Comparison of ENCODE assay signal across 32 cellular contexts in genomic region chr1:182725264-182725965, GRCh38. TPM values are rescaled to one million over a fixed set of nuclear protein-coding genes. Genes with fewer than 3 reads are reported as not detected.
DNase-seq lines count a peak whose midpoint lies in the region; ATAC-seq, FAIRE-seq and TF ChIP-seq lines count a peak whose summit lies in the region.
"Had no signal": no experiment of that assay in that cellular context is flagged by ENCODE, and none has a peak within 500 bp of the region (broad histone marks: within the 10 kb centered on the region; RNA-seq: fewer than 3 reads in every experiment).

No MANE protein-coding gene starts in this region.

- peak overlapping the region; percentile 66 for H4K91ac ChIP-seq in IMR-90 (ENCODE audit: insufficient read depth, low read depth, low read length)
- H4K91ac ChIP-seq in H1 (replicated peaks; ENCODE audit: insufficient read length, low read length): no peak overlapping the region

- H3K4me2 ChIP-seq in BLaER1 treated with 17β-estradiol and CSF1 and Interleukin-3, amounts not matched to agents 10 nM and 100 nM: peak overlapping the region in 9 of 11 experiments; percentile 9 to 70 (median 55); a peak in 15 of 22 replicates
- H3K4me2 ChIP-seq in IMR-90 (ENCODE audit: low read depth, low read length) (peak overlapping the region; percentile 14; the same call in 1 of the 2 replicates), H1 (ENCODE audit: insufficient read depth in 1 of 2, low read depth in 2 of 2, low read length in 2 of 2) (no peak overlapping the region), neural progenitor cell (no peak overlapping the region)
- H3K4me2 ChIP-seq: hepatocyte had no signal

- H3K4me3 ChIP-seq in BLaER1 treated with 17β-estradiol and CSF1 and Interleukin-3, amounts not matched to agents 10 nM and 100 nM: no peak overlapping the region
- H3K4me3 ChIP-seq in IMR-90 (ENCODE audit: insufficient read depth, low read depth, low read length) (no peak overlapping the region), H1 (ENCODE audit: extremely low read depth in 1 of 4, insufficient read depth in 2 of 4, low read depth in 3 of 4, low read length in 4 of 4) (no peak overlapping the region), neural progenitor cell (no peak overlapping the region), BE2C (ENCODE audit: low read depth, low read length) (no peak overlapping the region)
- H3K4me3 ChIP-seq: colonic mucosa, GM12878, hepatocyte, lower lobe of right lung, thyroid gland had no signal

- H2BK20ac ChIP-seq in IMR-90 (ENCODE audit: low read depth, low read length) (no peak overlapping the region), H1 (ENCODE audit: low read length) (no peak overlapping the region)

- CTCF ChIA-PET in IMR-90 (lab: Yijun Ruan, JAX) (no interaction called here), H1 (lab: Charles Lee; ENCODE audit: partially characterized antibody) (no interaction called here)
- CTCF ChIA-PET in activated CD8-positive, alpha-beta T cell treated with anti-CD3 and anti-CD28 coated beads for 36 hours (lab: Charles Lee): no interaction called here

- FAIRE-seq in H1 (lab: Jason Lieb, UNC): no peak
- FAIRE-seq: GM12878, GM19239 had no signal

- H2BK12ac ChIP-seq in H1 (ENCODE audit: low read depth, low read length): no peak overlapping the region

- H3K18ac ChIP-seq in IMR-90 (ENCODE audit: low read depth, low read length) (no peak overlapping the region), H1 (ENCODE audit: extremely low read depth, low read length) (no peak overlapping the region)

- peak overlapping the region in 3 of 11 experiments; percentile 2 to 18 (median 13); a peak in 1 of 22 replicates for H3K27ac ChIP-seq in BLaER1 treated with 17β-estradiol and CSF1 and Interleukin-3, amounts not matched to agents 10 nM and 100 nM
- H3K27ac ChIP-seq in IMR-90 (ENCODE audit: insufficient read depth, low read length) (peak overlapping the region; percentile 33; the same call in 1 of the 2 replicates), H1 (ENCODE audit: low read depth, low read length) (no peak overlapping the region), neural progenitor cell (no peak overlapping the region)
- H3K27ac ChIP-seq: colonic mucosa, hepatocyte, lower lobe of right lung, thyroid gland had no signal

- no peak overlapping the region; the same call in 1 of the 2 replicates for H4K5ac ChIP-seq in IMR-90 (ENCODE audit: low read depth, low read length)
- no peak overlapping the region for H4K5ac ChIP-seq in H1 (ENCODE audit: insufficient read length, low read depth, low read length)

- H2AFZ ChIP-seq in IMR-90 (replicated peaks; ENCODE audit: low read length, poor library complexity) (no peak overlapping the region), H1 (ENCODE audit: low read length) (0 out of 2 replicates have a peak overlapping the region, but pooled peaks have one; percentile 20), neural progenitor cell (replicated peaks) (no peak overlapping the region)
- H2AFZ ChIP-seq: hepatocyte had no signal

- no peaks in the 10 kb centered on the region for H3K79me1 ChIP-seq in IMR-90 (ENCODE audit: low read depth in 1 of 2, low read length in 2 of 2)
- H3K79me1 ChIP-seq in H1 (ENCODE audit: low read depth, low read length): no peaks in the 10 kb centered on the region

- H2BK5ac ChIP-seq in IMR-90 (ENCODE audit: low read depth, low read length, poor library complexity, severe bottlenecking) (peak overlapping the region; percentile 1), H1 (ENCODE audit: low read depth, low read length) (no peak overlapping the region)

- intact Hi-C loops in IMR-90 (cut with micrococcal nuclease): no loop called here
- intact Hi-C loops in activated CD8-positive, alpha-beta T cell treated with anti-CD3 and anti-CD28 coated beads for 36 hours (cut with micrococcal nuclease): no loop called here

- WGBS in IMR-90 (ENCODE audit: extremely low coverage in 2 of 2, insufficient read length in 1 of 2), 2 experiments: 20% methylated on average over 1 of the region's 7 CpGs; no CpG with 5 or more reads in 1 of the 2 experiments
- WGBS in H1 (ENCODE audit: extremely low coverage in 1 of 2, insufficient coverage in 1 of 2, insufficient read length in 1 of 2, insufficient replicate concordance in 2 of 2, low coverage in 1 of 2, low lambda C conversion rate in 2 of 2, missing lambda C conversion rate in 1 of 2), 2 experiments: 90% methylated on average over 7 of the region's 7 CpGs; no CpG with 5 or more reads in 1 of the 2 experiments

- no peaks in the 10 kb centered on the region for H3F3A ChIP-seq in neural progenitor cell (ENCODE audit: low read depth)

- H3K27ac Mint-ChIP-seq in neural progenitor cell: peak overlapping the region; percentile 44
- no peak overlapping the region for H3K27ac Mint-ChIP-seq in activated CD8-positive, alpha-beta T cell treated with anti-CD3 and anti-CD28 coated beads for 36 hours
- H3K27ac Mint-ChIP-seq: activated B cell treated with CpG ODN at 0.5 μM for 24 hours; activated CD8-positive, alpha-beta T cell treated with anti-CD3 and anti-CD28 coated beads, Interleukin-2, amount 10 ng/mL, durations not matched to agents 7 days and 5 days; activated naive CD4-positive, alpha-beta T cell treated with anti-CD3 and anti-CD28 coated beads, Interleukin-2, amount 50 U/mL, for 24 hours; CD4-positive, alpha-beta T cell; endodermal cell had no signal

- H2BK15ac ChIP-seq in IMR-90 (ENCODE audit: low read depth, low read length): no peak overlapping the region
- no peak overlapping the region for H2BK15ac ChIP-seq in H1 (ENCODE audit: low read length)

- in situ Hi-C loops in IMR-90 (cut with MboI; ENCODE audit: low sequenced_read_pairs): no loop called here

- H3K23me2 ChIP-seq in H1 (ENCODE audit: low read depth, low read length): no peaks in the 10 kb centered on the region

- no TSS peak for BruUV-seq in IMR-90 (replicated peaks; lab: Mats Ljungman, UMichigan)

- H3K4me3 Mint-ChIP-seq in neural progenitor cell: no peak overlapping the region
- no peak overlapping the region for H3K4me3 Mint-ChIP-seq in activated CD8-positive, alpha-beta T cell treated with anti-CD3 and anti-CD28 coated beads for 36 hours
- H3K4me3 Mint-ChIP-seq: activated B cell treated with CpG ODN at 0.5 μM for 24 hours; activated CD8-positive, alpha-beta T cell treated with anti-CD3 and anti-CD28 coated beads, Interleukin-2, amount 10 ng/mL, durations not matched to agents 7 days and 5 days; activated naive CD4-positive, alpha-beta T cell treated with anti-CD3 and anti-CD28 coated beads, Interleukin-2, amount 50 U/mL, for 24 hours; CD4-positive, alpha-beta T cell; endodermal cell had no signal

- H3K79me2 ChIP-seq in H1 (ENCODE audit: control insufficient read depth in 1 of 2, insufficient read depth in 2 of 2, low read length in 2 of 2) (no peaks in the 10 kb centered on the region), neural progenitor cell (ENCODE audit: low read depth) (no peaks in the 10 kb centered on the region)
- H3K79me2 ChIP-seq: hepatocyte had no signal

- H3K23ac ChIP-seq in IMR-90 (ENCODE audit: low read depth, low read length) (no peak overlapping the region), H1 (ENCODE audit: insufficient read length) (no peak overlapping the region)

- no peaks in the 10 kb centered on the region for H4K20me1 ChIP-seq in BLaER1 treated with 17β-estradiol and CSF1 and Interleukin-3, amounts not matched to agents 10 nM and 100 nM
- H4K20me1 ChIP-seq in IMR-90 (ENCODE audit: insufficient read depth, low read length) (no peaks in the 10 kb centered on the region), H1 (replicated peaks in 1 of 2; ENCODE audit: control insufficient read depth in 1 of 2, insufficient read depth in 2 of 2, low read length in 2 of 2) (no peaks in the 10 kb centered on the region), neural progenitor cell (ENCODE audit: low read depth) (no peaks in the 10 kb centered on the region)

- DNase-seq in IMR-90 (peak; percentile 39), H1 (ENCODE audit: low read depth in 1 of 2, low spot score in 2 of 2) (no peak), neural progenitor cell (ENCODE audit: low spot score) (no peak), BE2C (no peak)
- DNase-seq in activated CD8-positive, alpha-beta T cell treated with anti-CD3 and anti-CD28 coated beads for 36 hours: no peak
- no peak for DNase-seq in stimulated activated CD4-positive, alpha-beta T cell treated with anti-CD3 and anti-CD28 coated beads, Interleukin-15, amount 100 ng/mL, for 24 hours
- DNase-seq: activated B cell treated with CpG ODN at 0.5 μM for 24 hours; activated CD8-positive, alpha-beta T cell treated with anti-CD3 and anti-CD28 coated beads, Interleukin-2, amount 10 ng/mL, durations not matched to agents 7 days and 5 days; activated T-cell treated with anti-CD3 and anti-CD28 coated beads, Interleukin-2, amount 50 U/mL, for 1 hour; aorta; CD4-positive, alpha-beta T cell; colonic mucosa; DMS53; endodermal cell; GOT3; KG1; lower lobe of right lung; MV-4-11; NCI-H1694 treated with DMSO at 0.1 percent for 48 hours; NCI-H226; RPMI8226; stimulated activated naive CD4-positive, alpha-beta T cell; thyroid gland had no signal

- H3K4me1 ChIP-seq in BLaER1 treated with 17β-estradiol and CSF1 and Interleukin-3, amounts not matched to agents 10 nM and 100 nM: peaks cover 0 to 26% (median 16%) of the 10 kb centered on the region in 10 experiments; a peak in 18 of 20 replicates
- 0 out of 2 replicates have a peak, but pooled peaks cover 3% of the 10 kb centered on the region for H3K4me1 ChIP-seq in IMR-90 (ENCODE audit: control insufficient read depth, insufficient read depth, low read length)
- H3K4me1 ChIP-seq in H1 (replicated peaks in 1 of 4; ENCODE audit: control insufficient read depth in 3 of 4, insufficient read depth in 4 of 4, low read length in 3 of 4): no peaks in the 10 kb centered on the region
- no peaks in the 10 kb centered on the region for H3K4me1 ChIP-seq in neural progenitor cell
- H3K4me1 ChIP-seq in BE2C: no peaks in the 10 kb centered on the region; the same call in 1 of the 2 replicates
- H3K4me1 ChIP-seq: colonic mucosa, lower lobe of right lung had no signal

- no peak for TF ChIP-seq EP300 in H1 (IDR thresholded peaks at IDR 0.05; ENCODE audit: borderline replicate concordance in 1 of 2, low read depth in 2 of 2, low read length in 2 of 2)

- peak; percentile 32; the same call in 1 of the 2 replicates for ATAC-seq in IMR-90 (ENCODE audit: low read depth)
- ATAC-seq in activated CD8-positive, alpha-beta T cell treated with anti-CD3 and anti-CD28 coated beads for 36 hours: no peak
- ATAC-seq in esophagus mucosa: no peak
- ATAC-seq: activated CD8-positive, alpha-beta T cell treated with anti-CD3 and anti-CD28 coated beads, Interleukin-2, amount 10 ng/mL, durations not matched to agents 7 days and 5 days; GM12878; lower lobe of right lung; sciatic nerve; SK-N-SH treated with all-trans-retinoic acid at 6 μM for 48 hours had no signal

- H3K9me1 ChIP-seq in IMR-90 (ENCODE audit: insufficient read depth, low read length): no peaks in the 10 kb centered on the region; the same call in 1 of the 2 replicates

- 0 out of 2 replicates have a peak overlapping the region, but pooled peaks have one; percentile 2 for H2BK120ac ChIP-seq in IMR-90 (ENCODE audit: low read depth, low read length)
- H2BK120ac ChIP-seq in H1 (replicated peaks; ENCODE audit: low read depth, low read length): no peak overlapping the region

- H3K9me3 ChIP-seq in BLaER1 treated with 17β-estradiol and CSF1 and Interleukin-3, amounts not matched to agents 10 nM and 100 nM (replicated peaks in 1 of 11): no peaks in the 10 kb centered on the region
- H3K9me3 ChIP-seq in IMR-90 (ENCODE audit: control insufficient read depth, insufficient read depth, low read length): no peaks in the 10 kb centered on the region
- no peaks in the 10 kb centered on the region for H3K9me3 ChIP-seq in H1 (ENCODE audit: insufficient read depth in 2 of 2, low read depth in 1 of 2, low read length in 1 of 2)
- H3K9me3 ChIP-seq in neural progenitor cell (ENCODE audit: low read depth): no peaks in the 10 kb centered on the region
- no peaks in the 10 kb centered on the region for H3K9me3 ChIP-seq in BE2C
- H3K9me3 ChIP-seq: colonic mucosa, lower lobe of right lung, thyroid gland had no signal

- TF ChIP-seq RAD21 in IMR-90 (IDR thresholded peaks at IDR 0.05; ENCODE audit: low read length) (no peak), H1 (IDR thresholded peaks at IDR 0.05 in 1 of 2, conservative IDR thresholded peaks at IDR 0.05 in 1 of 2; ENCODE audit: low read depth in 2 of 2, low read length in 2 of 2) (no peak)

- no peak overlapping the region for H3K9ac ChIP-seq in BLaER1 treated with 17β-estradiol and CSF1 and Interleukin-3, amounts not matched to agents 10 nM and 100 nM
- H3K9ac ChIP-seq in IMR-90 (ENCODE audit: low read depth, low read length): no peak overlapping the region
- H3K9ac ChIP-seq in H1 (replicated peaks in 1 of 4; ENCODE audit: extremely low read depth in 1 of 4, low read depth in 3 of 4, low read length in 3 of 4): no peak overlapping the region
- no peak overlapping the region for H3K9ac ChIP-seq in neural progenitor cell

- H3K27me3 ChIP-seq in BLaER1 treated with 17β-estradiol and CSF1 and Interleukin-3, amounts not matched to agents 10 nM and 100 nM: no peaks in the 10 kb centered on the region
- no peaks in the 10 kb centered on the region for H3K27me3 ChIP-seq in IMR-90 (ENCODE audit: control insufficient read depth, insufficient read depth, low read length)
- no peaks in the 10 kb centered on the region for H3K27me3 ChIP-seq in H1 (replicated peaks in 1 of 4; ENCODE audit: control insufficient read depth in 3 of 4, extremely low read depth in 1 of 4, insufficient read depth in 3 of 4, low read length in 3 of 4)
- no peaks in the 10 kb centered on the region for H3K27me3 ChIP-seq in neural progenitor cell
- no peaks in the 10 kb centered on the region for H3K27me3 ChIP-seq in BE2C
- H3K27me3 ChIP-seq: colonic mucosa, hepatocyte, thyroid gland had no signal

- H2AK9ac ChIP-seq in IMR-90 (replicated peaks; ENCODE audit: low read depth, low read length, poor library complexity): no peak overlapping the region

- POLR2A ChIA-PET in IMR-90 (lab: Charles Lee; ENCODE audit: unreplicated experiment): no interaction called here
- POLR2A ChIA-PET in H1 (lab: Charles Lee; ENCODE audit: partially characterized antibody): no interaction called here
- POLR2A ChIA-PET in activated CD8-positive, alpha-beta T cell treated with anti-CD3 and anti-CD28 coated beads for 36 hours (lab: Charles Lee): interaction anchor here (1.4 kb wide), 1 partner anchor 30 kb away, joined by 3 read pairs; no protein-coding TSS in a partner anchor

- no peaks in the 10 kb centered on the region for H3K9me3 Mint-ChIP-seq in neural progenitor cell
- H3K9me3 Mint-ChIP-seq in activated CD8-positive, alpha-beta T cell treated with anti-CD3 and anti-CD28 coated beads for 36 hours: no peaks in the 10 kb centered on the region
- H3K9me3 Mint-ChIP-seq: activated B cell treated with CpG ODN at 0.5 μM for 24 hours; activated naive CD4-positive, alpha-beta T cell treated with anti-CD3 and anti-CD28 coated beads, Interleukin-2, amount 50 U/mL, for 24 hours; CD4-positive, alpha-beta T cell; endodermal cell had no signal

- H3K27me3 Mint-ChIP-seq in neural progenitor cell (ENCODE audit: insufficient read depth, low read depth): peaks cover 5% of the 10 kb centered on the region
- H3K27me3 Mint-ChIP-seq in activated CD8-positive, alpha-beta T cell treated with anti-CD3 and anti-CD28 coated beads for 36 hours: peaks cover 13% of the 10 kb centered on the region
- H3K27me3 Mint-ChIP-seq: activated naive CD4-positive, alpha-beta T cell treated with anti-CD3 and anti-CD28 coated beads, Interleukin-2, amount 50 U/mL, for 24 hours had no signal

- H2AK5ac ChIP-seq in IMR-90 (ENCODE audit: low read depth, low read length) (no peak overlapping the region), H1 (ENCODE audit: low read depth, low read length) (no peak overlapping the region)

- no peaks in the 10 kb centered on the region for H3K36me3 ChIP-seq in BLaER1 treated with 17β-estradiol and CSF1 and Interleukin-3, amounts not matched to agents 10 nM and 100 nM
- no peaks in the 10 kb centered on the region for H3K36me3 ChIP-seq in IMR-90 (ENCODE audit: control insufficient read depth, insufficient read depth, low read length)
- H3K36me3 ChIP-seq in H1 (ENCODE audit: control insufficient read depth in 2 of 4, insufficient read depth in 4 of 4, low read length in 3 of 4): no peaks in the 10 kb centered on the region
- H3K36me3 ChIP-seq in neural progenitor cell: no peaks in the 10 kb centered on the region
- H3K36me3 ChIP-seq in BE2C: no peaks in the 10 kb centered on the region
- H3K36me3 ChIP-seq: colonic mucosa, lower lobe of right lung, thyroid gland had no signal

- H3K14ac ChIP-seq in IMR-90 (replicated peaks; ENCODE audit: low read depth, low read length) (no peak overlapping the region), H1 (ENCODE audit: insufficient read length) (no peak overlapping the region)

- H3K4ac ChIP-seq in IMR-90 (ENCODE audit: low read depth, low read length) (no peak overlapping the region), H1 (replicated peaks; ENCODE audit: insufficient read length, low read depth, low read length) (no peak overlapping the region)

- no peak for TF ChIP-seq CTCF in IMR-90 (conservative IDR thresholded peaks at IDR 0.05; ENCODE audit: low read depth, low read length)
- no peak for TF ChIP-seq CTCF in H1 (IDR thresholded peaks at IDR 0.05; ENCODE audit: control extremely low read depth in 1 of 3, insufficient read depth in 1 of 3, low read depth in 1 of 3, low read length in 3 of 3)
- no peak for TF ChIP-seq CTCF in neural progenitor cell (IDR thresholded peaks at IDR 0.05)
- no peak for TF ChIP-seq CTCF in BE2C (IDR thresholded peaks at IDR 0.05; ENCODE audit: low read depth, low read length)
- no peak for TF ChIP-seq CTCF in activated CD8-positive, alpha-beta T cell treated with anti-CD3 and anti-CD28 coated beads for 36 hours (IDR thresholded peaks at IDR 0.05)

- H3K36me3 Mint-ChIP-seq in neural progenitor cell: no peaks in the 10 kb centered on the region
- no peaks in the 10 kb centered on the region for H3K36me3 Mint-ChIP-seq in activated CD8-positive, alpha-beta T cell treated with anti-CD3 and anti-CD28 coated beads for 36 hours (ENCODE audit: low read depth)
- H3K36me3 Mint-ChIP-seq: activated naive CD4-positive, alpha-beta T cell treated with anti-CD3 and anti-CD28 coated beads, Interleukin-2, amount 50 U/mL, for 24 hours had no signal

- no peak for TF ChIP-seq POLR2A in IMR-90 (IDR thresholded peaks at IDR 0.05; ENCODE audit: low read depth, low read length)
- TF ChIP-seq POLR2A in H1 (IDR thresholded peaks at IDR 0.05; ENCODE audit: control extremely low read depth in 1 of 2, low read depth in 2 of 2, low read length in 2 of 2): no peak

- dilution Hi-C loops in IMR-90 (cut with HindIII; ENCODE audit: low sequenced_read_pairs, unreplicated experiment): no loop called here

- H4K8ac ChIP-seq in IMR-90 (ENCODE audit: low read depth in 2 of 2, low read length in 2 of 2) (0 out of 4 replicates have a peak overlapping the region, but pooled peaks have one; percentile 10 to 12), H1 (ENCODE audit: extremely low read depth, insufficient read depth, low read length) (no peak overlapping the region)

- peaks cover 16% of the 10 kb centered on the region for H3K4me1 Mint-ChIP-seq in neural progenitor cell
- peaks cover 8% of the 10 kb centered on the region for H3K4me1 Mint-ChIP-seq in activated CD8-positive, alpha-beta T cell treated with anti-CD3 and anti-CD28 coated beads for 36 hours (ENCODE audit: low read depth)
- H3K4me1 Mint-ChIP-seq: activated B cell treated with CpG ODN at 0.5 μM for 24 hours; activated naive CD4-positive, alpha-beta T cell treated with anti-CD3 and anti-CD28 coated beads, Interleukin-2, amount 50 U/mL, for 24 hours had no signal

- H3K56ac ChIP-seq in IMR-90 (ENCODE audit: extremely low read depth, insufficient read depth, low read length) (no peak overlapping the region), H1 (replicated peaks; ENCODE audit: insufficient read length, low read depth, low read length) (no peak overlapping the region)

RNA-seq across cellular contexts. Expression of gene RGS8, which starts 41.0 kb away (rescaled TPM):
- total RNA-seq in IMR-90 (2012; rRNA removed): not detected in 2 replicates
- polyA plus RNA-seq in IMR-90 (2012; rRNA removed): not detected in 2 replicates
- not detected in 2 replicates for polyA plus RNA-seq in IMR-90 (2012; cell fraction: cytosol; rRNA removed)
- polyA plus RNA-seq in IMR-90 (2012; cell fraction: nucleus; rRNA removed; ENCODE audit: low replicate concordance): not detected in 2 replicates
- total RNA-seq in H1 (2021; fragmentation: NEBNext Ultra II Directional; extraction: Animal tissue kit (Norgen Biotek cat#: 25700)): 0.13 and 0.29 TPM in 2 replicates
- 0.16 and 0.23 TPM in 2 replicates for polyA plus RNA-seq in H1 (2011; rRNA removed)
- polyA plus RNA-seq in H1 (2011; cell fraction: cytosol; rRNA removed): 0.18 TPM
- polyA plus RNA-seq in H1 (2011; cell fraction: nucleus; rRNA removed): 0.11 TPM
- polyA plus RNA-seq in H1 (2012, experiment 1 of 2): 0.10 to 0.42 TPM (median 0.17 TPM) in 4 replicates
- 0.04 TPM for polyA plus RNA-seq in H1 (2012, experiment 2 of 2)
- 0.06 TPM for polyA plus RNA-seq in H1 (2013, experiment 1 of 2)
- polyA plus RNA-seq in H1 (2013, experiment 2 of 2): 0.04 TPM
- polyA minus RNA-seq in H1 (2011; rRNA and poly(A)+ RNA removed): 0.79 and 0.88 TPM in 2 replicates
- polyA minus RNA-seq in H1 (2011; cell fraction: cytosol; rRNA and poly(A)+ RNA removed): 0.37 TPM
- polyA minus RNA-seq in H1 (2011; cell fraction: nucleus; rRNA and poly(A)+ RNA removed): 0.60 TPM
- total RNA-seq in neural progenitor cell (ENCODE audit: low replicate concordance): 0.87 and 0.99 TPM in 2 replicates
- 4.9 TPM for polyA plus RNA-seq in BE2C (2012; ENCODE audit: insufficient read depth, insufficient read length, low read depth)
- total RNA-seq in activated CD8-positive, alpha-beta T cell treated with anti-CD3 and anti-CD28 coated beads for 36 hours: not detected
- not detected for total RNA-seq in esophagus mucosa
- total RNA-seq: activated B cell treated with CpG ODN at 0.5 μM for 24 hours; activated CD8-positive, alpha-beta T cell treated with anti-CD3 and anti-CD28 coated beads, Interleukin-2, amount 10 ng/mL, durations not matched to agents 7 days and 5 days; CD4-positive, alpha-beta T cell; colonic mucosa; hepatocyte; lower lobe of right lung had no signal
- polyA plus RNA-seq: AG04450, aorta, hepatocyte had no signal

Comparison
In these comparisons a context has a peak if more than half of its experiments do, and no peak if none do; other contexts are left out.
1. H3K4me2 ChIP-seq: peak in BLaER1 treated with 17β-estradiol and CSF1 and Interleukin-3, amounts not matched to agents 10 nM and 100 nM (9 of 11) and IMR-90 (single experiment); none in H1 (0 of 2) and neural progenitor cell (single experiment).